ENCODE assay signal across 11 cellular contexts in genomic region chr11:63868399-63869064, GRCh38. TPM values are rescaled to one million over a fixed set of nuclear protein-coding genes. Genes with fewer than 3 reads are reported as not detected.
DNase-seq lines count a peak whose midpoint lies in the region; ATAC-seq and TF ChIP-seq lines count a peak whose summit lies in the region.
"Had no signal": no experiment of that assay in that cellular context is flagged by ENCODE, and none has a peak within 500 bp of the region (broad histone marks: within the 10 kb centered on the region; RNA-seq: fewer than 3 reads in every experiment).

No MANE protein-coding gene starts in this region.

- no peak for TF ChIP-seq CTCF in heart left ventricle (IDR thresholded peaks at IDR 0.05)
- TF ChIP-seq CTCF in right atrium auricular region (IDR thresholded peaks at IDR 0.05), result no peak
- TF ChIP-seq CTCF in lower lobe of right lung (IDR thresholded peaks at IDR 0.05), result no peak
- TF ChIP-seq CTCF in upper lobe of left lung (IDR thresholded peaks at IDR 0.05), result no peak

- 16 to 30% (median 27%) methylated on average over 9 of the region's 9 CpGs for WGBS in heart left ventricle, 4 donors
- WGBS in upper lobe of left lung, 2 donors, result 38 to 43% methylated on average over 8 to 9 of the region's 9 CpGs

- DNase-seq in heart left ventricle (no peak), right atrium auricular region (ENCODE audit: low spot score) (no peak), lower lobe of right lung (no peak), upper lobe of left lung (no peak), cortex of kidney (lab: John Stamatoyannopoulos, UW) (no peak), middle frontal gyrus (ENCODE audit: extremely low spot score, low spot score) (no peak)
- DNase-seq in activated CD8-positive, alpha-beta T cell treated with anti-CD3 and anti-CD28 coated beads, Interleukin-2, amount 10 ng/mL, durations not matched to agents 7 days and 5 days, result no peak
- DNase-seq: NCI-H1436; stimulated activated CD4-positive, alpha-beta T cell treated with anti-CD3 and anti-CD28 coated beads, Interleukin-4, amount 100 ng/mL, for 4 hours had no signal

- CTCF ChIA-PET in activated CD8-positive, alpha-beta T cell treated with anti-CD3 and anti-CD28 coated beads, Interleukin-2, amount 10 ng/mL, durations not matched to agents 7 days and 5 days (lab: Charles Lee), result interaction anchor here (1.2 to 3.1 kb wide), 3 partner anchors 31 to 77 kb away, joined by 6 to 25 read pairs (median 6); partner anchors contain the start of gene MARK2

- no peaks in the 10 kb centered on the region for H3K9me3 Mint-ChIP-seq in activated CD8-positive, alpha-beta T cell treated with anti-CD3 and anti-CD28 coated beads, Interleukin-2, amount 10 ng/mL, durations not matched to agents 7 days and 5 days (ENCODE audit: insufficient read depth)

- peak overlapping the region in 7 of 12 donors; percentile 39 to 64 (median 43) for H3K27ac ChIP-seq in heart left ventricle
- peak overlapping the region in 1 of 2 donors; percentile 46 for H3K27ac ChIP-seq in right atrium auricular region
- H3K27ac ChIP-seq in lower lobe of right lung, result peak overlapping the region; percentile 0
- peak overlapping the region; percentile 32 to 76 (median 60) for H3K27ac ChIP-seq in upper lobe of left lung

- H3K4me3 Mint-ChIP-seq in activated CD8-positive, alpha-beta T cell treated with anti-CD3 and anti-CD28 coated beads, Interleukin-2, amount 10 ng/mL, durations not matched to agents 7 days and 5 days, result peak overlapping the region; percentile 1

- H3K27me3 Mint-ChIP-seq in activated CD8-positive, alpha-beta T cell treated with anti-CD3 and anti-CD28 coated beads, Interleukin-2, amount 10 ng/mL, durations not matched to agents 7 days and 5 days (ENCODE audit: low read depth), result no peaks in the 10 kb centered on the region

- H3K4me3 ChIP-seq in heart left ventricle (no peak overlapping the region), right atrium auricular region (no peak overlapping the region), lower lobe of right lung (no peak overlapping the region), upper lobe of left lung (no peak overlapping the region)
- H3K4me3 ChIP-seq: tibial nerve had no signal

- H3K4me1 Mint-ChIP-seq in activated CD8-positive, alpha-beta T cell treated with anti-CD3 and anti-CD28 coated beads, Interleukin-2, amount 10 ng/mL, durations not matched to agents 7 days and 5 days (ENCODE audit: low read depth), result peaks cover 85% of the 10 kb centered on the region

- TF ChIP-seq EP300 in upper lobe of left lung (IDR thresholded peaks at IDR 0.05), result no peak

- H3K9me3 ChIP-seq in heart left ventricle (no peaks in the 10 kb centered on the region), right atrium auricular region (no peaks in the 10 kb centered on the region), lower lobe of right lung (no peaks in the 10 kb centered on the region), upper lobe of left lung (no peaks in the 10 kb centered on the region)
- H3K9me3 ChIP-seq: tibial nerve had no signal

- POLR2A ChIA-PET in activated CD8-positive, alpha-beta T cell treated with anti-CD3 and anti-CD28 coated beads, Interleukin-2, amount 10 ng/mL, durations not matched to agents 7 days and 5 days (lab: Charles Lee), result interaction anchor here (1.1 kb wide), 1 partner anchor 12 kb away, joined by 3 read pairs; no protein-coding TSS in a partner anchor

- H3K36me3 ChIP-seq in heart left ventricle, result peaks cover 0 to 16% (median 0%) of the 10 kb centered on the region in 9 donors
- no peaks in the 10 kb centered on the region for H3K36me3 ChIP-seq in right atrium auricular region
- H3K36me3 ChIP-seq in lower lobe of right lung, result peaks cover 5% of the 10 kb centered on the region
- H3K36me3 ChIP-seq in upper lobe of left lung, result no peaks in the 10 kb centered on the region

- peaks cover 44% of the 10 kb centered on the region for H3K36me3 Mint-ChIP-seq in activated CD8-positive, alpha-beta T cell treated with anti-CD3 and anti-CD28 coated beads, Interleukin-2, amount 10 ng/mL, durations not matched to agents 7 days and 5 days (ENCODE audit: low read depth)

- TF ChIP-seq POLR2A in heart left ventricle (IDR thresholded peaks at IDR 0.05) (no peak), upper lobe of left lung (IDR thresholded peaks at IDR 0.05) (no peak)

- intact Hi-C loops in heart left ventricle (cut with DNase I), result no loop called here
- intact Hi-C loops in lower lobe of right lung (cut with DNase I), result no loop called here

- ATAC-seq in heart left ventricle (no peak), lower lobe of right lung (no peak), upper lobe of left lung (ENCODE audit: low FRiP score in 2 of 2) (no peak), GM19397 (IDR thresholded peaks at IDR 0.05; ENCODE audit: unreplicated experiment) (no peak)
- ATAC-seq in activated CD8-positive, alpha-beta T cell treated with anti-CD3 and anti-CD28 coated beads, Interleukin-2, amount 10 ng/mL, durations not matched to agents 7 days and 5 days, result no peak

- peak overlapping the region; percentile 94 for H3K27ac Mint-ChIP-seq in activated CD8-positive, alpha-beta T cell treated with anti-CD3 and anti-CD28 coated beads, Interleukin-2, amount 10 ng/mL, durations not matched to agents 7 days and 5 days

- H3K27me3 ChIP-seq in heart left ventricle (no peaks in the 10 kb centered on the region), right atrium auricular region (no peaks in the 10 kb centered on the region), lower lobe of right lung (ENCODE audit: low read depth) (no peaks in the 10 kb centered on the region), upper lobe of left lung (no peaks in the 10 kb centered on the region)
- H3K27me3 ChIP-seq: tibial nerve had no signal

- peaks cover 14 to 90% (median 71%) of the 10 kb centered on the region in 12 donors for H3K4me1 ChIP-seq in heart left ventricle
- H3K4me1 ChIP-seq in right atrium auricular region, result peaks cover 0 to 81% of the 10 kb centered on the region in 2 donors
- H3K4me1 ChIP-seq in lower lobe of right lung, result peaks cover 88% of the 10 kb centered on the region
- H3K4me1 ChIP-seq in upper lobe of left lung, result peaks cover 87 to 98% (median 92%) of the 10 kb centered on the region in 4 donors

RNA-seq across cellular contexts. Expression of gene MARK2, which starts 29.6 kb away (rescaled TPM):
- total RNA-seq in heart left ventricle (10 to 100 TPM; 26.7 to 53.5 (median 40.8) TPM), right atrium auricular region (10 to 100 TPM; 29.3 to 31.5 TPM), lower lobe of right lung (44.9 TPM), upper lobe of left lung (10 to 100 TPM; 41.7 to 67.1 (median 50.7) TPM)
- polyA plus RNA-seq in heart left ventricle, result 10 to 100 TPM; 17.0 to 34.3 TPM
- total RNA-seq in activated CD8-positive, alpha-beta T cell treated with anti-CD3 and anti-CD28 coated beads, Interleukin-2, amount 10 ng/mL, durations not matched to agents 7 days and 5 days, result 10 to 100 TPM; 62.1 to 68.6 TPM

RNA-seq across cellular contexts. Expression of gene RCOR2, which starts 48.4 kb away (rescaled TPM):
- total RNA-seq in heart left ventricle, result 1 to 10 TPM; 1.9 to 5.7 (median 4.2) TPM
- 1 to 10 TPM; 3.8 to 4.8 TPM for polyA plus RNA-seq in heart left ventricle
- 1 to 10 TPM in 1 of 2 donors, under 1 TPM in 1; 0.90 to 1.7 TPM for total RNA-seq in right atrium auricular region
- under 1 TPM; 0.55 to 0.60 TPM for total RNA-seq in activated CD8-positive, alpha-beta T cell treated with anti-CD3 and anti-CD28 coated beads, Interleukin-2, amount 10 ng/mL, durations not matched to agents 7 days and 5 days
- total RNA-seq in lower lobe of right lung, result 0.18 TPM
- total RNA-seq in upper lobe of left lung, result under 1 TPM in 2 of 6 donors, not detected in 4; 0.14 to 0.40 TPM

RNA-seq across cellular contexts. Expression of gene SPINDOC, which starts 55.3 kb away (rescaled TPM):
- total RNA-seq in heart left ventricle (10 to 100 TPM in 6 of 9 donors, 1 to 10 TPM in 3; 7.8 to 11.8 (median 10.6) TPM), right atrium auricular region (10 to 100 TPM in 1 of 2 donors, 1 to 10 TPM in 1; 7.0 to 12.1 TPM), lower lobe of right lung (21.7 TPM), upper lobe of left lung (10 to 100 TPM in 5 of 6 donors, 1 to 10 TPM in 1; 9.0 to 22.5 (median 16.3) TPM)
- 10 to 100 TPM; 11.6 to 12.0 TPM for polyA plus RNA-seq in heart left ventricle
- 10 to 100 TPM; 49.1 to 50.4 TPM for total RNA-seq in activated CD8-positive, alpha-beta T cell treated with anti-CD3 and anti-CD28 coated beads, Interleukin-2, amount 10 ng/mL, durations not matched to agents 7 days and 5 days
